ENCODE assay signal across 2 cellular contexts in genomic region chr14:57085801-57086200, GRCh38.
TF ChIP-seq lines count a peak whose summit lies in the region.

No MANE protein-coding gene starts in this region.

TF ChIP-seq in SK-N-SH, 30 proteins besides CTCF, POLR2A, EP300 and RAD21 (continued from another document):
- no peak for TF ChIP-seq REST (IDR thresholded peaks at IDR 0.05; ENCODE audit: low read depth, low read length)
- TF ChIP-seq FOSL2 (IDR thresholded peaks at IDR 0.05; ENCODE audit: borderline replicate concordance, low read depth) = no peak
- no peak for TF ChIP-seq GATA2 (CRISPR knock-in tag; IDR thresholded peaks at IDR 0.05)
- TF ChIP-seq TEAD4 (IDR thresholded peaks at IDR 0.05; ENCODE audit: borderline replicate concordance, insufficient read depth) = no peak
- TF ChIP-seq ZBTB33 (IDR thresholded peaks at IDR 0.05; ENCODE audit: borderline replicate concordance, low read depth) = no peak
- no peak for TF ChIP-seq POLR2AphosphoS5 (IDR thresholded peaks at IDR 0.05; ENCODE audit: low read depth, low read length)
- TF ChIP-seq YY1 (IDR thresholded peaks at IDR 0.05; ENCODE audit: low read depth) = no peak
- no peak for TF ChIP-seq RCOR1 (IDR thresholded peaks at IDR 0.05; ENCODE audit: low read length)
- no peak for TF ChIP-seq SMC3 (IDR thresholded peaks at IDR 0.05; ENCODE audit: low read depth, low read length)
- no peak for TF ChIP-seq GABPA (IDR thresholded peaks at IDR 0.05; ENCODE audit: low read depth)
- no peak for TF ChIP-seq ELF1 (IDR thresholded peaks at IDR 0.05)
- no peak for TF ChIP-seq SIN3A (IDR thresholded peaks at IDR 0.05; ENCODE audit: borderline replicate concordance, low read depth, low read length)

TF ChIP-seq in SK-N-SH treated with all-trans-retinoic acid at 6 μM for 48 hours, 23 proteins besides CTCF, POLR2A, EP300 and RAD21 (continued from another document):
- TF ChIP-seq TCF4 (CRISPR knock-in tag; IDR thresholded peaks at IDR 0.05; ENCODE audit: borderline replicate concordance) (no peak), ZNF565 (CRISPR knock-in tag; conservative IDR thresholded peaks at IDR 0.05; ENCODE audit: low read depth) (no peak), POU6F1 (CRISPR knock-in tag; IDR thresholded peaks at IDR 0.05; ENCODE audit: borderline replicate concordance, low read depth) (no peak), CREB5 (CRISPR knock-in tag; IDR thresholded peaks at IDR 0.05; ENCODE audit: low read depth) (no peak), ZNF8 (CRISPR knock-in tag; IDR thresholded peaks at IDR 0.05) (no peak), ZNF70 (CRISPR knock-in tag; IDR thresholded peaks at IDR 0.05) (no peak)
